Comparison of ENCODE assay signal across 21 cellular contexts in genomic region chr12:55789171-55789570, GRCh38.
"Had no signal": no experiment of that assay in that cellular context is flagged by ENCODE, and none has a peak within 500 bp of the region (broad histone marks: within the 10 kb centered on the region; RNA-seq: fewer than 3 reads in every experiment).

No MANE protein-coding gene starts in this region.

- H3K4me1 Mint-ChIP-seq: nephron had no signal

- ATAC-seq: gastrocnemius medialis, heart right ventricle, lower lobe of right lung, psoas muscle had no signal

- H3K27ac ChIP-seq: coronary artery, epithelial cell of prostate, esophagus muscularis mucosa, gastrocnemius medialis, heart right ventricle, left ventricle myocardium inferior, lower lobe of right lung, parathyroid adenoma, psoas muscle, stomach, thoracic aorta, transverse colon had no signal

- H3K9me3 ChIP-seq: esophagus muscularis mucosa, gastrocnemius medialis, heart right ventricle, left ventricle myocardium inferior, lower lobe of right lung, psoas muscle, stomach, thoracic aorta, transverse colon had no signal

- H3K4me3 ChIP-seq: coronary artery, esophagus muscularis mucosa, gastrocnemius medialis, heart right ventricle, left ventricle myocardium inferior, lower lobe of right lung, psoas muscle, stomach, thoracic aorta, transverse colon had no signal

- H3K4me3 Mint-ChIP-seq: naive B cell, nephron had no signal

- H3K27me3 ChIP-seq: esophagus muscularis mucosa, gastrocnemius medialis, heart right ventricle, stomach, transverse colon had no signal

- H3K27me3 Mint-ChIP-seq: naive B cell had no signal

- DNase-seq: effector CD8-positive, alpha-beta T cell; gastrocnemius medialis; heart right ventricle; hypothalamus; left ventricle myocardium inferior; lower lobe of right lung; mesenchymal stem cell; naive B cell; psoas muscle; small intestine; stimulated activated CD4-positive, alpha-beta T cell treated with anti-CD3 and anti-CD28 coated beads, Interleukin-12 subunit alpha, Interleukin-12 subunit beta, amount 100 ng/mL, for 4 hours; stimulated activated naive CD4-positive, alpha-beta T cell; stomach; substantia nigra; transverse colon had no signal

- H3K9me3 Mint-ChIP-seq: naive B cell, nephron had no signal

- H3K4me1 ChIP-seq: esophagus muscularis mucosa, gastrocnemius medialis, heart right ventricle, left ventricle myocardium inferior, lower lobe of right lung, parathyroid adenoma, psoas muscle, stomach, transverse colon had no signal

- H3K9ac ChIP-seq: parathyroid adenoma had no signal
